Comparison of ENCODE assay signal across 9 cellular contexts in genomic region chr15:68271854-68272471, GRCh38. TPM values are rescaled to one million over a fixed set of nuclear protein-coding genes. Genes with fewer than 3 reads are reported as not detected.
DNase-seq lines count a peak whose midpoint lies in the region; ATAC-seq and TF ChIP-seq lines count a peak whose summit lies in the region.
"Had no signal": no experiment of that assay in that cellular context is flagged by ENCODE, and none has a peak within 500 bp of the region (broad histone marks: within the 10 kb centered on the region; RNA-seq: fewer than 3 reads in every experiment).

No MANE protein-coding gene starts in this region.

- H3K27me3 ChIP-seq in HCT116 (ENCODE audit: insufficient read depth, low read length), result no peaks in the 10 kb centered on the region
- H3K27me3 ChIP-seq in adrenal gland, result no peaks in the 10 kb centered on the region
- no peaks in the 10 kb centered on the region for H3K27me3 ChIP-seq in gastrocnemius medialis

- TF ChIP-seq CTCF in HCT116 (IDR thresholded peaks at IDR 0.05 in 2 of 3, conservative IDR thresholded peaks at IDR 0.05 in 1 of 3; ENCODE audit: borderline replicate concordance in 1 of 3, insufficient read depth in 1 of 3, low read depth in 2 of 3, low read length in 2 of 3), result no peak
- no peak for TF ChIP-seq CTCF in adrenal gland (IDR thresholded peaks at IDR 0.05)
- no peak for TF ChIP-seq CTCF in gastrocnemius medialis (IDR thresholded peaks at IDR 0.05 in 4 of 5, conservative IDR thresholded peaks at IDR 0.05 in 1 of 5)

- H3K4me1 Mint-ChIP-seq in activated T-cell treated with anti-CD3 and anti-CD28 coated beads, Interleukin-2, amount 50 U/mL, for 4 hours (ENCODE audit: low read depth), result peaks cover 11% of the 10 kb centered on the region

- POLR2A ChIA-PET in HCT116 (lab: Charles Lee), result interaction anchor here (2.3 kb wide), 1 partner anchor 19 kb away, joined by 7 read pairs; no protein-coding TSS in a partner anchor

- no peak overlapping the region for H3K4me3 Mint-ChIP-seq in activated T-cell treated with anti-CD3 and anti-CD28 coated beads, Interleukin-2, amount 50 U/mL, for 4 hours

- TF ChIP-seq POLR2A in HCT116 (IDR thresholded peaks at IDR 0.05; ENCODE audit: borderline replicate concordance, extremely low read depth, insufficient read depth, insufficient read length) (no peak), adrenal gland (IDR thresholded peaks at IDR 0.05) (peak; percentile 39 to 84), gastrocnemius medialis (IDR thresholded peaks at IDR 0.05) (peak; percentile 18 to 64)

- H3K9me3 ChIP-seq in HCT116 (ENCODE audit: control insufficient read depth in 1 of 2, insufficient read depth in 1 of 2, low read depth in 1 of 2, low read length in 2 of 2), result no peaks in the 10 kb centered on the region
- no peaks in the 10 kb centered on the region for H3K9me3 ChIP-seq in adrenal gland (replicated peaks in 1 of 3)
- H3K9me3 ChIP-seq in gastrocnemius medialis, result no peaks in the 10 kb centered on the region

- peak overlapping the region; percentile 96 for H2AFZ ChIP-seq in HCT116 (ENCODE audit: low read depth, low read length, poor library complexity, severe bottlenecking)

- H3K27ac ChIP-seq in HCT116 (ENCODE audit: low read depth, low read length) (peak overlapping the region; percentile 77), adrenal gland (peak overlapping the region in 4 of 5 donors; percentile 85 to 94 (median 88)), gastrocnemius medialis (peak overlapping the region; percentile 97 to 100 (median 99))
- H3K27ac ChIP-seq: SK-N-MC had no signal

- H3K36me3 ChIP-seq in HCT116 (ENCODE audit: control insufficient read depth in 1 of 2, insufficient read depth in 2 of 2, low read length in 2 of 2), result no peaks in the 10 kb centered on the region
- no peaks in the 10 kb centered on the region for H3K36me3 ChIP-seq in adrenal gland (replicated peaks in 1 of 2)
- no peaks in the 10 kb centered on the region for H3K36me3 ChIP-seq in gastrocnemius medialis

- H4K20me1 ChIP-seq in HCT116 (ENCODE audit: insufficient read depth), result no peaks in the 10 kb centered on the region

- H3K4me2 ChIP-seq in HCT116 (ENCODE audit: low read length), result peak overlapping the region; percentile 83

- peak overlapping the region; percentile 56 for H3K9ac ChIP-seq in HCT116 (ENCODE audit: low read length)

- DNase-seq in HCT116 (ENCODE audit: low read depth, low spot score) (peak; percentile 80), adrenal gland (peak; percentile 69 to 90 (median 84)), hepatic stellate cell (ENCODE audit: low spot score) (peak; percentile 67), gastrocnemius medialis (peak in 1 of 2 donors; percentile 71), RPMI8226 (no peak)
- DNase-seq in activated T-cell treated with anti-CD3 and anti-CD28 coated beads, Interleukin-2, amount 50 U/mL, for 4 hours, result no peak
- DNase-seq in activated CD4-positive, alpha-beta T cell treated with anti-CD3 and anti-CD28 coated beads for 48 hours, result no peak

- no peaks in the 10 kb centered on the region for H3K9me3 Mint-ChIP-seq in activated T-cell treated with anti-CD3 and anti-CD28 coated beads, Interleukin-2, amount 50 U/mL, for 4 hours

- H3K9me2 ChIP-seq in HCT116 (ENCODE audit: insufficient read depth), result no peaks in the 10 kb centered on the region

- CTCF ChIA-PET in HCT116 (lab: Charles Lee), result interaction anchor here (2.1 kb wide), 1 partner anchor 19 kb away, joined by 8 read pairs; no protein-coding TSS in a partner anchor

- H3K27me3 Mint-ChIP-seq in activated T-cell treated with anti-CD3 and anti-CD28 coated beads, Interleukin-2, amount 50 U/mL, for 4 hours (ENCODE audit: low read depth), result peaks cover 4% of the 10 kb centered on the region

- in situ Hi-C loops in gastrocnemius medialis (cut with MboI; ENCODE audit: low sequenced_read_pairs in 4 of 4), result no loop called here

- no peak for TF ChIP-seq RAD21 in HCT116 (IDR thresholded peaks at IDR 0.05; ENCODE audit: low read depth)

- ATAC-seq in HCT116 (peak; percentile 81), gastrocnemius medialis (peak; percentile 30 to 56), HG03280 (IDR thresholded peaks at IDR 0.05; ENCODE audit: unreplicated experiment) (no peak)
- no peak for ATAC-seq in activated T-cell treated with anti-CD3 and anti-CD28 coated beads, Interleukin-2, amount 50 U/mL, for 4 hours

- WGBS in adrenal gland, 4 donors, result 18 to 25% (median 23%) methylated on average over 8 to 11 of the region's 11 CpGs

- intact Hi-C loops in HCT116 (cut with micrococcal nuclease), result no loop called here
- intact Hi-C loops in adrenal gland (cut with DNase I), result no loop called here
- intact Hi-C loops in gastrocnemius medialis (cut with DNase I; ENCODE audit: low total_unique reads), result loop anchor here (1.0 to 10.0 kb wide), 6 partner anchors 12 to 1197 kb away; partner anchors contain the start of gene RPLP1

- BruUV-seq in HCT116 (replicated peaks; lab: Mats Ljungman, UMichigan), result no TSS peak

- RAD21 ChIA-PET in HCT116 (lab: Charles Lee; ENCODE audit: low non-redundant PET in 1 of 2, low total read pairs in 2 of 2, uncharacterized antibody in 2 of 2, unreplicated experiment in 2 of 2), result no interaction called here

- H3K4me3 ChIP-seq in HCT116 (replicated peaks in 1 of 2; ENCODE audit: low read depth in 1 of 2, low read length in 2 of 2) (peak overlapping the region; percentile 19 to 53), adrenal gland (peak overlapping the region in 1 of 4 donors; percentile 25), gastrocnemius medialis (peak overlapping the region in 1 of 4 donors; percentile 7)
- H3K4me3 ChIP-seq: SK-N-MC had no signal

- H3K79me2 ChIP-seq in HCT116 (ENCODE audit: insufficient read depth, low read length), result no peaks in the 10 kb centered on the region

- H3K4me1 ChIP-seq in HCT116 (ENCODE audit: control insufficient read depth in 1 of 2, insufficient read depth in 2 of 2, low read length in 2 of 2) (peaks cover 29 to 42% of the 10 kb centered on the region in 2 experiments), adrenal gland (replicated peaks in 1 of 2) (peaks cover 9 to 38% of the 10 kb centered on the region in 2 donors), gastrocnemius medialis (peaks cover 58 to 62% of the 10 kb centered on the region in 2 donors)

- H3K36me3 Mint-ChIP-seq in activated T-cell treated with anti-CD3 and anti-CD28 coated beads, Interleukin-2, amount 50 U/mL, for 4 hours (ENCODE audit: insufficient read depth), result no peaks in the 10 kb centered on the region

TF ChIP-seq in HCT116, 20 proteins besides CTCF, POLR2A, EP300 and RAD21 (continues in another document):
- TF ChIP-seq MAX (IDR thresholded peaks at IDR 0.05), result peak; percentile 64
- TF ChIP-seq SP1 (IDR thresholded peaks at IDR 0.05; ENCODE audit: low read depth), result peak; percentile 92
- no peak for TF ChIP-seq CEBPB (IDR thresholded peaks at IDR 0.05; ENCODE audit: low read depth)
- peak; percentile 41; the same call in 1 of the 2 replicates for TF ChIP-seq SIN3A (IDR thresholded peaks at IDR 0.05; ENCODE audit: low read depth)
- peak; percentile 64 for TF ChIP-seq YY1 (IDR thresholded peaks at IDR 0.05; ENCODE audit: extremely low read depth, insufficient replicate concordance, low read depth, low read length)
- TF ChIP-seq SRF (IDR thresholded peaks at IDR 0.05; ENCODE audit: low read depth), result 0 out of 2 replicates have a peak, but pooled peaks have one; percentile 15
- TF ChIP-seq ELF1 (IDR thresholded peaks at IDR 0.05; ENCODE audit: borderline replicate concordance, low read depth), result no peak
- no peak for TF ChIP-seq EZH2 (IDR thresholded peaks at IDR 0.05)
- TF ChIP-seq ATF3 (IDR thresholded peaks at IDR 0.05), result no peak
- TF ChIP-seq TCF7L2 (IDR thresholded peaks at IDR 0.05; ENCODE audit: borderline replicate concordance, extremely low read depth, insufficient read depth, insufficient read length), result no peak

RNA-seq across cellular contexts. Expression of gene FEM1B, which starts 5.6 kb away (rescaled TPM):
- total RNA-seq in HCT116 (2021; ENCODE audit: unreplicated experiment) (39.7 TPM), adrenal gland (10 to 100 TPM; 25.2 to 57.7 (median 43.8) TPM), gastrocnemius medialis (100 to 1,000 TPM in 3 of 4 donors, 10 to 100 TPM in 1; 80.8 to 158 (median 124) TPM)
- polyA plus RNA-seq in HCT116 (2012), result 22.8 and 25.2 TPM in 2 replicates
- 10 to 100 TPM in 1 of 3 donors, 1 to 10 TPM in 2; 7.0 to 35.7 (median 9.3) TPM for polyA plus RNA-seq in adrenal gland
- 10 to 100 TPM; 30.9 to 37.0 (median 31.7) TPM for total RNA-seq in activated T-cell treated with anti-CD3 and anti-CD28 coated beads, Interleukin-2, amount 50 U/mL, for 4 hours

RNA-seq across cellular contexts. Expression of gene CLN6, which starts 42.4 kb away (rescaled TPM):
- total RNA-seq in HCT116 (2021; ENCODE audit: unreplicated experiment), result 44.1 TPM
- polyA plus RNA-seq in HCT116 (2012), result 29.3 and 34.2 TPM in 2 replicates
- total RNA-seq in adrenal gland, result 10 to 100 TPM; 15.3 to 36.6 (median 25.8) TPM
- polyA plus RNA-seq in adrenal gland, result 10 to 100 TPM; 22.8 to 33.0 (median 27.8) TPM
- total RNA-seq in gastrocnemius medialis, result 10 to 100 TPM; 17.1 to 18.9 (median 18.5) TPM
- 10 to 100 TPM; 82.6 to 94.4 (median 91.3) TPM for total RNA-seq in activated T-cell treated with anti-CD3 and anti-CD28 coated beads, Interleukin-2, amount 50 U/mL, for 4 hours

Comparison
In these comparisons a context has a peak if more than half of its experiments do, and no peak if none do; other contexts are left out.
1. ATAC-seq: peak in HCT116 (single experiment) and gastrocnemius medialis (2 of 2); none in activated T-cell treated with anti-CD3 and anti-CD28 coated beads, Interleukin-2, amount 50 U/mL, for 4 hours (0 of 2) and HG03280 (single experiment).
2. DNase-seq: peak in HCT116 (single experiment), adrenal gland (7 of 7) and hepatic stellate cell (single experiment); none in activated T-cell treated with anti-CD3 and anti-CD28 coated beads, Interleukin-2, amount 50 U/mL, for 4 hours (single experiment), activated CD4-positive, alpha-beta T cell treated with anti-CD3 and anti-CD28 coated beads for 48 hours (single experiment) and RPMI8226 (single experiment).
3. Peak in every context shown above with its lines, with median percentiles within 50 percentile points of each other: H3K27ac ChIP-seq.